11 cellular contexts compared by ENCODE assay signal in the genomic region with DNA sequence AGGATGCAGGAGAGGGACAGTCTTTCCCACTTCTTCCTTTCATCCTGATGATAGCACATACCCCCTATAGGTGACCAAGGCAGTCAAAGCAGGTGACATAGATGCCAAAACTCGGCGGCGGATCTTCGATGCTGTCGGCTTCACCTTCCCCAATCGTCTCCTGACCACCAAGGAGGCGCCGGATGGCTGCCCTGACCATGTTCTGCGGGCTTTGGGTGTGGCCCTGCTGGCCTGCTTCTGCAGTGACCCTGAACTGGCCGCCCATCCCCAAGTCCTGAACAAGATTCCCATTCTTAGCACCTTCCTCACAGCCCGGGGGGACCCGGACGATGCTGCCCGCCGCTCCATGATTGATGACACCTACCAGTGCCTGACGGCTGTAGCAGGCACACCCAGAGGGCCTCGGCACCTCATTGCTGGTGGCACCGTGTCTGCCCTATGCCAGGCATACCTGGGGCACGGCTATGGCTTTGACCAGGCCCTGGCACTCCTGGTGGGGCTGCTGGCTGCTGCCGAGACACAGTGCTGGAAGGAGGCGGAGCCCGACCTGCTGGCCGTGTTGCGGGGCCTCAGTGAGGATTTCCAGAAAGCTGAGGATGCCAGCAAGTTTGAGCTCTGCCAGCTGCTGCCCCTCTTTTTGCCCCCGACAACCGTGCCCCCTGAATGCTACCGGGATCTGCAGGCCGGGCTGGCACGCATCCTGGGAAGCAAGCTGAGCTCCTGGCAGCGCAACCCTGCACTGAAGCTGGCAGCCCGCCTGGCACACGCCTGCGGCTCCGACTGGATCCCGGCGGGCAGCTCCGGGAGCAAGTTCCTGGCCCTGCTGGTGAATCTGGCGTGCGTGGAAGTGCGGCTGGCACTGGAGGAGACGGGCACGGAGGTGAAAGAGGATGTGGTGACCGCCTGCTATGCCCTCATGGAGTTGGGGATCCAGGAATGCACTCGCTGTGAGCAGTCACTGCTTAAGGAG. TPM values are rescaled to one million over a fixed set of nuclear protein-coding genes. Genes with fewer than 3 reads are reported as not detected.
DNase-seq lines count a peak whose midpoint lies in the region; ATAC-seq and TF ChIP-seq lines count a peak whose summit lies in the region.
"Had no signal": no experiment of that assay in that cellular context is flagged by ENCODE, and none has a peak within 500 bp of the region (broad histone marks: within the 10 kb centered on the region; RNA-seq: fewer than 3 reads in every experiment).

No MANE protein-coding gene starts in this region.

- H3K4me3 Mint-ChIP-seq in nephron: peak overlapping the region; percentile 73 to 100 (median 99)

- H3K4me3 ChIP-seq in AG10803 (ENCODE audit: low read length) (peak overlapping the region; percentile 27; the same call in 1 of the 2 replicates), epithelial cell of esophagus (ENCODE audit: low read length) (peak overlapping the region; percentile 23), BE2C (ENCODE audit: low read depth, low read length) (no peak overlapping the region)
- H3K4me3 ChIP-seq: BLaER1, SJSA1 had no signal

- peaks cover 17% of the 10 kb centered on the region for H3K36me3 Mint-ChIP-seq in nephron (ENCODE audit: low read depth)

- no peak overlapping the region for H3K27ac Mint-ChIP-seq in nephron

- ATAC-seq in GM21737 (IDR thresholded peaks at IDR 0.05; ENCODE audit: unreplicated experiment): no peak

- TF ChIP-seq CTCF in AG10803 (conservative IDR thresholded peaks at IDR 0.05; ENCODE audit: low read length) (no peak), epithelial cell of esophagus (IDR thresholded peaks at IDR 0.05; ENCODE audit: insufficient read depth, low read depth, low read length, missing control alignments) (no peak), nephron (IDR thresholded peaks at IDR 0.05; ENCODE audit: unreplicated experiment in 3 of 3) (no peak), BE2C (IDR thresholded peaks at IDR 0.05; ENCODE audit: low read depth, low read length) (no peak)

- peaks cover 6% of the 10 kb centered on the region for H3K36me3 ChIP-seq in BE2C

- no peaks in the 10 kb centered on the region for H3K27me3 Mint-ChIP-seq in nephron (ENCODE audit: low read depth)

- no peaks in the 10 kb centered on the region for H3K4me1 ChIP-seq in BE2C

- no peaks in the 10 kb centered on the region for H3K9me3 ChIP-seq in BE2C
- H3K9me3 ChIP-seq: BLaER1, SJSA1 had no signal

- H3K27me3 ChIP-seq in BE2C: no peaks in the 10 kb centered on the region
- H3K27me3 ChIP-seq: BLaER1, SJSA1 had no signal

- H3K4me1 Mint-ChIP-seq in nephron: peaks cover 28% of the 10 kb centered on the region

- no peaks in the 10 kb centered on the region for H3K9me3 Mint-ChIP-seq in nephron

- DNase-seq in AG10803 (ENCODE audit: low read depth) (peak; percentile 43), NCI-H226 (peak; percentile 24), epithelial cell of esophagus (ENCODE audit: low read depth) (no peak), NCI-H1436 treated with DMSO at 0.1 percent for 48 hours (lab: John Stamatoyannopoulos, UW) (no peak), T-helper 9 cell (no peak), BE2C (no peak)
- DNase-seq: MV-4-11 had no signal

RNA-seq across cellular contexts. Expression of a gene that starts 2.9 kb away (rescaled TPM):
- polyA plus RNA-seq in BE2C (2012; ENCODE audit: insufficient read depth, insufficient read length, low read depth): 59.0 TPM

RNA-seq across cellular contexts. Expression of a gene that starts 3.3 kb away (rescaled TPM):
- 17.5 TPM for polyA plus RNA-seq in BE2C (2012; ENCODE audit: insufficient read depth, insufficient read length, low read depth)

RNA-seq across cellular contexts. Expression of a gene that starts 12.6 kb away (rescaled TPM):
- polyA plus RNA-seq in BE2C (2012; ENCODE audit: insufficient read depth, insufficient read length, low read depth): 0.32 TPM

Comparison
In these comparisons a context has a peak if more than half of its experiments do, and no peak if none do; other contexts are left out.
1. DNase-seq: peak in AG10803 (single experiment) and NCI-H226 (single experiment); none in epithelial cell of esophagus (single experiment), NCI-H1436 treated with DMSO at 0.1 percent for 48 hours (single experiment), T-helper 9 cell (single experiment) and BE2C (single experiment).